20 cellular contexts compared by ENCODE assay signal in the genomic region with DNA sequence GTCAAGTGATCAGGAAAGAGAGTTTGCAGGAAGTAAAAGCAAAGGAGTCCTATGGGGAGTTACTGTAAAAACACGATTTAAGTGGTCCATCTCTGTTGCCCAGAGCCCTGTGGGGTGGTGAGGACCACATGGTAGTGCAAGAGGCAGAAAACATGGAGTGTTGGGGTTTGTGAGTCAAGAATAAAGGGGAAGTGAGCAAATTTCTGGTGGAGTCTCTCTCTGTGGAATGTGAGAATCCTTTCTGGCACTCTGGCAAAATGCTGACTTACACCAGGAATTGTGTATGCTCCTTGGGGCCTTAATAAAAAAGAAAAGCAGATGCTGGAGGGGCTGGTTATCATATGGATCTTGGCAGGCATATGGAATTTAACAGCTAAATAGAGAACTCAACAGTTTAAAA.
"Had no signal": no experiment of that assay in that cellular context is flagged by ENCODE, and none has a peak within 500 bp of the region (broad histone marks: within the 10 kb centered on the region; RNA-seq: fewer than 3 reads in every experiment).

No MANE protein-coding gene starts in this region.

- ATAC-seq: activated CD8-positive, alpha-beta T cell treated with anti-CD3 and anti-CD28 coated beads for 36 hours; activated T-helper 17 cell treated with anti-CD3 and anti-CD28 coated beads, Interleukin-2, amount 50 U/mL, for 72 hours; gastroesophageal sphincter; heart left ventricle; mucosa of descending colon; stimulated activated naive CD8-positive, alpha-beta T cell treated with anti-CD3 and anti-CD28 coated beads, Interleukin-15, amount 100 ng/mL, for 72 hours had no signal

- H3K27me3 ChIP-seq: cardiac muscle cell, gastroesophageal sphincter, heart left ventricle, right atrium auricular region, suprapubic skin had no signal

- DNase-seq: activated CD4-positive, alpha-beta T cell treated with anti-CD3 and anti-CD28 coated beads for 48 hours; activated CD4-positive, CD25-positive, alpha-beta regulatory T cell; activated CD8-positive, alpha-beta T cell treated with anti-CD3 and anti-CD28 coated beads for 36 hours; activated naive CD4-positive, alpha-beta T cell; activated naive CD8-positive, alpha-beta T cell treated with anti-CD3 and anti-CD28 coated beads, Interleukin-2, amount 10 ng/mL, durations not matched to agents 7 days and 5 days; activated T-cell treated with anti-CD3 and anti-CD28 coated beads, Interleukin-2, amount 50 U/mL, for 1 hour; amygdala; effector memory CD4-positive, alpha-beta T cell; heart left ventricle; mucosa of descending colon; naive B cell; stimulated activated naive CD8-positive, alpha-beta T cell treated with anti-CD3 and anti-CD28 coated beads, Interleukin-15, amount 100 ng/mL, for 72 hours had no signal

- H3K36me3 ChIP-seq: cardiac muscle cell, gastroesophageal sphincter, heart left ventricle, prostate gland, right atrium auricular region, suprapubic skin had no signal

- H3K4me3 ChIP-seq: cardiac muscle cell, gastroesophageal sphincter, heart left ventricle, mucosa of descending colon, prostate gland, right atrium auricular region, skin epidermis, suprapubic skin had no signal

- H3K4me1 ChIP-seq: gastroesophageal sphincter, prostate gland, right atrium auricular region, suprapubic skin had no signal

- H3K27ac ChIP-seq: cardiac muscle cell, gastroesophageal sphincter, heart left ventricle, prostate gland, right atrium auricular region, skin epidermis, suprapubic skin had no signal

- FAIRE-seq: TTC549 had no signal

- H3K9me3 ChIP-seq: gastroesophageal sphincter, heart left ventricle, mucosa of descending colon, prostate gland, right atrium auricular region, suprapubic skin had no signal
